16 cellular contexts compared by ENCODE assay signal in genomic region chr11:68256331-68256741, GRCh38. TPM values are rescaled to one million over a fixed set of nuclear protein-coding genes. Genes with fewer than 3 reads are reported as not detected.
DNase-seq lines count a peak whose midpoint lies in the region; ATAC-seq and TF ChIP-seq lines count a peak whose summit lies in the region.
"Had no signal": no experiment of that assay in that cellular context is flagged by ENCODE, and none has a peak within 500 bp of the region (broad histone marks: within the 10 kb centered on the region; RNA-seq: fewer than 3 reads in every experiment).

No MANE protein-coding gene starts in this region.

- H3K4me1 Mint-ChIP-seq in activated CD8-positive, alpha-beta memory T cell treated with anti-CD3 and anti-CD28 coated beads, Interleukin-2, amount 10 ng/mL, durations not matched to agents 7 days and 5 days = peaks cover 7% of the 10 kb centered on the region

- no peaks in the 10 kb centered on the region for H3K36me3 Mint-ChIP-seq in activated CD8-positive, alpha-beta memory T cell treated with anti-CD3 and anti-CD28 coated beads, Interleukin-2, amount 10 ng/mL, durations not matched to agents 7 days and 5 days

- ATAC-seq in GM18505 (IDR thresholded peaks at IDR 0.05; ENCODE audit: unreplicated experiment) (no peak), GM19455 (IDR thresholded peaks at IDR 0.05; ENCODE audit: unreplicated experiment) (no peak)
- ATAC-seq in activated CD8-positive, alpha-beta memory T cell treated with anti-CD3 and anti-CD28 coated beads, Interleukin-2, amount 10 ng/mL, durations not matched to agents 7 days and 5 days = no peak
- ATAC-seq: left lobe of liver had no signal

- H4K20me1 ChIP-seq in BLaER1 = no peaks in the 10 kb centered on the region

- peaks cover 21% of the 10 kb centered on the region for H3K36me3 ChIP-seq in BLaER1
- peaks cover 18% of the 10 kb centered on the region for H3K36me3 ChIP-seq in NT2/D1 (ENCODE audit: insufficient read depth, insufficient read length, low read length)
- H3K36me3 ChIP-seq in ovary = no peaks in the 10 kb centered on the region
- H3K36me3 ChIP-seq: neutrophil had no signal

- no peaks in the 10 kb centered on the region for H3K9me3 Mint-ChIP-seq in activated CD8-positive, alpha-beta memory T cell treated with anti-CD3 and anti-CD28 coated beads, Interleukin-2, amount 10 ng/mL, durations not matched to agents 7 days and 5 days (ENCODE audit: low read depth)

- H3K4me2 ChIP-seq in BLaER1 = peak overlapping the region; percentile 39

- H3K4me3 ChIP-seq in BLaER1 (no peak overlapping the region), NT2/D1 (ENCODE audit: insufficient read length, low read depth) (no peak overlapping the region), fibroblast of villous mesenchyme (ENCODE audit: low read depth, low read length) (no peak overlapping the region), ovary (no peak overlapping the region)

- no peaks in the 10 kb centered on the region for H3K27me3 Mint-ChIP-seq in activated CD8-positive, alpha-beta memory T cell treated with anti-CD3 and anti-CD28 coated beads, Interleukin-2, amount 10 ng/mL, durations not matched to agents 7 days and 5 days

- H3K27ac ChIP-seq in BLaER1 = no peak overlapping the region
- H3K27ac ChIP-seq in ovary = peak overlapping the region; percentile 23 to 73
- H3K27ac ChIP-seq: HL-60, neutrophil had no signal

- no peak overlapping the region for H3K27ac Mint-ChIP-seq in activated CD8-positive, alpha-beta memory T cell treated with anti-CD3 and anti-CD28 coated beads, Interleukin-2, amount 10 ng/mL, durations not matched to agents 7 days and 5 days

- TF ChIP-seq CTCF in fibroblast of villous mesenchyme (IDR thresholded peaks at IDR 0.05; ENCODE audit: insufficient read depth, low read depth, low read length) (no peak), ovary (IDR thresholded peaks at IDR 0.05) (peak in 1 of 3 donors; percentile 8)

- H3K9ac ChIP-seq in BLaER1 (peak overlapping the region; percentile 34; the same call in 1 of the 2 replicates), NT2/D1 (ENCODE audit: insufficient read length, low read depth) (peak overlapping the region; percentile 62)

- intact Hi-C loops in ovary (cut with DNase I) = loop anchor here (2.0 to 10.0 kb wide), 6 partner anchors 41 to 190 kb away; no protein-coding TSS in a partner anchor

- CTCF ChIA-PET in activated CD8-positive, alpha-beta memory T cell treated with anti-CD3 and anti-CD28 coated beads, Interleukin-2, amount 10 ng/mL, durations not matched to agents 7 days and 5 days (lab: Charles Lee) = interaction anchor here (2.2 to 7.1 kb wide), 3 partner anchors 32 to 42 kb away, joined by 6 to 199 read pairs (median 10); no protein-coding TSS in a partner anchor

- H3K4me1 ChIP-seq in BLaER1 (peaks cover 52% of the 10 kb centered on the region), NT2/D1 (ENCODE audit: insufficient read depth, insufficient read length) (peaks cover 16% of the 10 kb centered on the region), ovary (ENCODE audit: insufficient read depth) (peaks cover 9% of the 10 kb centered on the region)

- TF ChIP-seq POLR2A in ovary (IDR thresholded peaks at IDR 0.05) (no peak), GM18505 (IDR thresholded peaks at IDR 0.05; ENCODE audit: borderline replicate concordance, extremely low read depth, insufficient read depth, insufficient read length) (no peak)

- DNase-seq in NT2/D1 (ENCODE audit: low read depth, low spot score) (no peak), fibroblast of villous mesenchyme (ENCODE audit: low read depth) (peak; percentile 63), ovary (peak in 4 of 5 donors; percentile 63 to 79 (median 70)), HCEC 1CT (no peak)
- no peak for DNase-seq in activated CD8-positive, alpha-beta memory T cell treated with anti-CD3 and anti-CD28 coated beads, Interleukin-2, amount 10 ng/mL, durations not matched to agents 7 days and 5 days
- DNase-seq: activated CD4-positive, alpha-beta T cell treated with anti-CD3 and anti-CD28 coated beads, Interleukin-2, amount 50 U/mL, for 4 hours; foreskin melanocyte; NCI-H226; stimulated activated CD4-positive, alpha-beta T cell treated with anti-CD3 and anti-CD28 coated beads, Interleukin-4, amount 100 ng/mL, for 1 hour; stimulated activated naive CD4-positive, alpha-beta T cell treated with Interleukin-2 at 50 U/mL for 16 hours had no signal

- WGBS in ovary, 3 donors = 3 to 14% (median 5%) methylated on average over 9 of the region's 9 CpGs

- H3K9me3 ChIP-seq in BLaER1 (peaks cover 5% of the 10 kb centered on the region; the same call in 1 of the 2 replicates), NT2/D1 (ENCODE audit: insufficient read depth, low read length) (no peaks in the 10 kb centered on the region; the same call in 1 of the 2 replicates), ovary (no peaks in the 10 kb centered on the region)
- H3K9me3 ChIP-seq: neutrophil had no signal

- TF ChIP-seq EP300 in ovary (IDR thresholded peaks at IDR 0.05) = peak; percentile 16

- no peak overlapping the region for H3K4me3 Mint-ChIP-seq in activated CD8-positive, alpha-beta memory T cell treated with anti-CD3 and anti-CD28 coated beads, Interleukin-2, amount 10 ng/mL, durations not matched to agents 7 days and 5 days

- H3K27me3 ChIP-seq in BLaER1 = no peaks in the 10 kb centered on the region
- H3K27me3 ChIP-seq in NT2/D1 (ENCODE audit: insufficient read depth, insufficient read length) = no peaks in the 10 kb centered on the region
- no peaks in the 10 kb centered on the region for H3K27me3 ChIP-seq in ovary
- H3K27me3 ChIP-seq: neutrophil had no signal

RNA-seq across cellular contexts. Expression of gene C11orf24, which starts 15.4 kb away (rescaled TPM):
- 50.1 and 64.4 TPM in 2 replicates for total RNA-seq in fibroblast of villous mesenchyme
- total RNA-seq in ovary = 10 to 100 TPM; 17.3 to 47.3 (median 34.1) TPM
- polyA plus RNA-seq in ovary = 10 to 100 TPM; 14.7 to 16.1 TPM
- total RNA-seq in activated CD8-positive, alpha-beta memory T cell treated with anti-CD3 and anti-CD28 coated beads, Interleukin-2, amount 10 ng/mL, durations not matched to agents 7 days and 5 days = 10 to 100 TPM; 26.4 to 27.0 TPM

RNA-seq across cellular contexts. Expression of gene KMT5B, which starts 43.2 kb away (rescaled TPM):
- total RNA-seq in fibroblast of villous mesenchyme (20.0 and 29.4 TPM in 2 replicates), ovary (10 to 100 TPM; 25.5 to 59.1 (median 50.6) TPM)
- polyA plus RNA-seq in ovary = 10 to 100 TPM; 25.5 to 36.8 TPM
- 10 to 100 TPM; 15.1 to 20.3 TPM for total RNA-seq in activated CD8-positive, alpha-beta memory T cell treated with anti-CD3 and anti-CD28 coated beads, Interleukin-2, amount 10 ng/mL, durations not matched to agents 7 days and 5 days

RNA-seq across cellular contexts. Expression of gene LRP5, which starts 56.1 kb away (rescaled TPM):
- 28.3 and 31.5 TPM in 2 replicates for total RNA-seq in fibroblast of villous mesenchyme
- total RNA-seq in ovary = 10 to 100 TPM; 21.8 to 63.8 (median 52.9) TPM
- 10 to 100 TPM in 1 of 2 donors, 1 to 10 TPM in 1; 3.1 to 47.2 TPM for polyA plus RNA-seq in ovary
- total RNA-seq in activated CD8-positive, alpha-beta memory T cell treated with anti-CD3 and anti-CD28 coated beads, Interleukin-2, amount 10 ng/mL, durations not matched to agents 7 days and 5 days = 10 to 100 TPM; 15.6 to 16.2 TPM

Comparison
In these comparisons a context has a peak if more than half of its experiments do, and no peak if none do; other contexts are left out.
1. DNase-seq: peak in fibroblast of villous mesenchyme (single experiment) and ovary (4 of 5); none in NT2/D1 (single experiment), activated CD8-positive, alpha-beta memory T cell treated with anti-CD3 and anti-CD28 coated beads, Interleukin-2, amount 10 ng/mL, durations not matched to agents 7 days and 5 days (single experiment) and HCEC 1CT (single experiment).